8 cellular contexts compared by ENCODE assay signal in genomic region chr20:52083627-52084232, GRCh38.
DNase-seq lines count a peak whose midpoint lies in the region; ATAC-seq and TF ChIP-seq lines count a peak whose summit lies in the region.

No MANE protein-coding gene starts in this region.

- H3K4me3 ChIP-seq in WI38 (ENCODE audit: low read depth, low read length), result no peak overlapping the region
- no peak overlapping the region for H3K4me3 ChIP-seq in upper lobe of right lung

- intact Hi-C loops in upper lobe of right lung (cut with DNase I), result loop anchor here (5.0 kb wide), 1 partner anchor 446 kb away; no protein-coding TSS in a partner anchor

- ATAC-seq in esophagus mucosa (peak; percentile 49), upper lobe of right lung (peak; percentile 66), GM18520 (IDR thresholded peaks at IDR 0.05; ENCODE audit: unreplicated experiment) (no peak)

- H3K27me3 ChIP-seq in upper lobe of right lung, result no peaks in the 10 kb centered on the region

- H3K9me3 ChIP-seq in upper lobe of right lung, result peaks cover 4% of the 10 kb centered on the region

- TF ChIP-seq CTCF in WI38 (IDR thresholded peaks at IDR 0.05; ENCODE audit: low read depth, low read length), result peak; percentile 47
- TF ChIP-seq CTCF in upper lobe of right lung (IDR thresholded peaks at IDR 0.05), result peak; percentile 56

- no peak overlapping the region for H3K27ac ChIP-seq in upper lobe of right lung

- no peaks in the 10 kb centered on the region for H3K4me1 ChIP-seq in upper lobe of right lung

- peak; percentile 46 for DNase-seq in activated naive CD4-positive, alpha-beta T cell treated with Interleukin-2 at 50 U/mL for 16 hours
- no peak for DNase-seq in activated naive CD4-positive, alpha-beta T cell (lab: John Stamatoyannopoulos, UW)
- peak; percentile 52 for DNase-seq in NCI-H2171 (lab: John Stamatoyannopoulos, UW)
- peak; percentile 65 for DNase-seq in myocyte (ENCODE audit: low read depth)
- DNase-seq in upper lobe of right lung, result no peak

- no peaks in the 10 kb centered on the region for H3K36me3 ChIP-seq in upper lobe of right lung

Comparison
In these comparisons a context has a peak if more than half of its experiments do, and no peak if none do; other contexts are left out.
1. DNase-seq: peak in activated naive CD4-positive, alpha-beta T cell treated with Interleukin-2 at 50 U/mL for 16 hours (single experiment), NCI-H2171 (single experiment) and myocyte (single experiment); none in activated naive CD4-positive, alpha-beta T cell (0 of 4) and upper lobe of right lung (single experiment).